ENCODE assay signal across 1 cellular context in genomic region chr12:117155278-117156060, GRCh38.
TF ChIP-seq lines count a peak whose summit lies in the region.

No MANE protein-coding gene starts in this region.

TF ChIP-seq in HepG2, 621 proteins besides CTCF, POLR2A, EP300 and RAD21 (continued from another document and continues in another):
- no peak for TF ChIP-seq ZNF616 (CRISPR knock-in tag; IDR thresholded peaks at IDR 0.05; ENCODE audit: low read depth)
- peak; percentile 94 for TF ChIP-seq PBX2 (CRISPR knock-in tag; IDR thresholded peaks at IDR 0.05)
- no peak for TF ChIP-seq SCMH1 (CRISPR knock-in tag; IDR thresholded peaks at IDR 0.05; ENCODE audit: borderline replicate concordance)
- 0 out of 2 replicates have a peak, but pooled peaks have one; percentile 33 for TF ChIP-seq ZNF142 (CRISPR knock-in tag; IDR thresholded peaks at IDR 0.05)
- TF ChIP-seq CREM (IDR thresholded peaks at IDR 0.05), result no peak
- no peak for TF ChIP-seq CREM (CRISPR knock-in tag; IDR thresholded peaks at IDR 0.05)
- TF ChIP-seq TEAD2 (CRISPR knock-in tag; IDR thresholded peaks at IDR 0.05), result no peak
- no peak for TF ChIP-seq EHMT2 (IDR thresholded peaks at IDR 0.05; ENCODE audit: borderline replicate concordance, low read depth, low read length)
- TF ChIP-seq ZNF740 (CRISPR knock-in tag; IDR thresholded peaks at IDR 0.05), result no peak
- no peak for TF ChIP-seq DPF2 (CRISPR knock-in tag; IDR thresholded peaks at IDR 0.05; ENCODE audit: borderline replicate concordance, low read depth)
- no peak for TF ChIP-seq ZNF431 (CRISPR knock-in tag; IDR thresholded peaks at IDR 0.05; ENCODE audit: borderline replicate concordance, low read depth)
- TF ChIP-seq ZBTB21 (CRISPR knock-in tag; IDR thresholded peaks at IDR 0.05), result no peak
- no peak for TF ChIP-seq FOXO1 (CRISPR knock-in tag; IDR thresholded peaks at IDR 0.05)
- no peak for TF ChIP-seq ZNF382 (CRISPR knock-in tag; IDR thresholded peaks at IDR 0.05; ENCODE audit: borderline replicate concordance)
- no peak for TF ChIP-seq HCFC1 (IDR thresholded peaks at IDR 0.05; ENCODE audit: low read depth, low read length)
- TF ChIP-seq, protein P1, sequence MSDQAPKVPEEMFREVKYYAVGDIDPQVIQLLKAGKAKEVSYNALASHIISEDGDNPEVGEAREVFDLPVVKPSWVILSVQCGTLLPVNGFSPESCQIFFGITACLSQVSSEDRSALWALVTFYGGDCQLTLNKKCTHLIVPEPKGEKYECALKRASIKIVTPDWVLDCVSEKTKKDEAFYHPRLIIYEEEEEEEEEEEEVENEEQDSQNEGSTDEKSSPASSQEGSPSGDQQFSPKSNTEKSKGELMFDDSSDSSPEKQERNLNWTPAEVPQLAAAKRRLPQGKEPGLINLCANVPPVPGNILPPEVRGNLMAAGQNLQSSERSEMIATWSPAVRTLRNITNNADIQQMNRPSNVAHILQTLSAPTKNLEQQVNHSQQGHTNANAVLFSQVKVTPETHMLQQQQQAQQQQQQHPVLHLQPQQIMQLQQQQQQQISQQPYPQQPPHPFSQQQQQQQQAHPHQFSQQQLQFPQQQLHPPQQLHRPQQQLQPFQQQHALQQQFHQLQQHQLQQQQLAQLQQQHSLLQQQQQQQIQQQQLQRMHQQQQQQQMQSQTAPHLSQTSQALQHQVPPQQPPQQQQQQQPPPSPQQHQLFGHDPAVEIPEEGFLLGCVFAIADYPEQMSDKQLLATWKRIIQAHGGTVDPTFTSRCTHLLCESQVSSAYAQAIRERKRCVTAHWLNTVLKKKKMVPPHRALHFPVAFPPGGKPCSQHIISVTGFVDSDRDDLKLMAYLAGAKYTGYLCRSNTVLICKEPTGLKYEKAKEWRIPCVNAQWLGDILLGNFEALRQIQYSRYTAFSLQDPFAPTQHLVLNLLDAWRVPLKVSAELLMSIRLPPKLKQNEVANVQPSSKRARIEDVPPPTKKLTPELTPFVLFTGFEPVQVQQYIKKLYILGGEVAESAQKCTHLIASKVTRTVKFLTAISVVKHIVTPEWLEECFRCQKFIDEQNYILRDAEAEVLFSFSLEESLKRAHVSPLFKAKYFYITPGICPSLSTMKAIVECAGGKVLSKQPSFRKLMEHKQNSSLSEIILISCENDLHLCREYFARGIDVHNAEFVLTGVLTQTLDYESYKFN (CRISPR knock-in tag; conservative IDR thresholded peaks at IDR 0.05), result peak; percentile 78
- TF ChIP-seq SYNCRIP (IDR thresholded peaks at IDR 0.05; ENCODE audit: insufficient read depth, low read depth, low read length), result no peak
- TF ChIP-seq ZNF275 (CRISPR knock-in tag; IDR thresholded peaks at IDR 0.05; ENCODE audit: borderline replicate concordance), result no peak
- no peak for TF ChIP-seq ATM (IDR thresholded peaks at IDR 0.05; ENCODE audit: borderline replicate concordance)
- TF ChIP-seq ELF4 (CRISPR knock-in tag; IDR thresholded peaks at IDR 0.05; ENCODE audit: borderline replicate concordance), result no peak
- TF ChIP-seq ISL2 (CRISPR knock-in tag; IDR thresholded peaks at IDR 0.05), result peak; percentile 64
- no peak for TF ChIP-seq ZNF577 (CRISPR knock-in tag; IDR thresholded peaks at IDR 0.05; ENCODE audit: borderline replicate concordance, low read depth)
- TF ChIP-seq ARNTL (CRISPR knock-in tag; IDR thresholded peaks at IDR 0.05), result no peak
- TF ChIP-seq, protein P2, sequence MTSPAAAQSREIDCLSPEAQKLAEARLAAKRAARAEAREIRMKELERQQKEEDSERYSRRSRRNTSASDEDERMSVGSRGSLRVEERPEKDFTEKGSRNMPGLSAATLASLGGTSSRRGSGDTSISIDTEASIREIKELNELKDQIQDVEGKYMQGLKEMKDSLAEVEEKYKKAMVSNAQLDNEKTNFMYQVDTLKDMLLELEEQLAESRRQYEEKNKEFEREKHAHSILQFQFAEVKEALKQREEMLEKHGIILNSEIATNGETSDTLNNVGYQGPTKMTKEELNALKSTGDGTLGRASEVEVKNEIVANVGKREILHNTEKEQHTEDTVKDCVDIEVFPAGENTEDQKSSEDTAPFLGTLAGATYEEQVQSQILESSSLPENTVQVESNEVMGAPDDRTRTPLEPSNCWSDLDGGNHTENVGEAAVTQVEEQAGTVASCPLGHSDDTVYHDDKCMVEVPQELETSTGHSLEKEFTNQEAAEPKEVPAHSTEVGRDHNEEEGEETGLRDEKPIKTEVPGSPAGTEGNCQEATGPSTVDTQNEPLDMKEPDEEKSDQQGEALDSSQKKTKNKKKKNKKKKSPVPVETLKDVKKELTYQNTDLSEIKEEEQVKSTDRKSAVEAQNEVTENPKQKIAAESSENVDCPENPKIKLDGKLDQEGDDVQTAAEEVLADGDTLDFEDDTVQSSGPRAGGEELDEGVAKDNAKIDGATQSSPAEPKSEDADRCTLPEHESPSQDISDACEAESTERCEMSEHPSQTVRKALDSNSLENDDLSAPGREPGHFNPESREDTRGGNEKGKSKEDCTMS (CRISPR knock-in tag; conservative IDR thresholded peaks at IDR 0.05), result no peak
- TF ChIP-seq ZBTB42 (CRISPR knock-in tag; IDR thresholded peaks at IDR 0.05), result no peak
- TF ChIP-seq ZNF296 (CRISPR knock-in tag; conservative IDR thresholded peaks at IDR 0.05), result no peak
- TF ChIP-seq REL (CRISPR knock-in tag; conservative IDR thresholded peaks at IDR 0.05), result no peak
- no peak for TF ChIP-seq RNF2 (conservative IDR thresholded peaks at IDR 0.05; ENCODE audit: low read depth)
- TF ChIP-seq NFRKB (IDR thresholded peaks at IDR 0.05), result no peak
- no peak for TF ChIP-seq CHCHD3 (CRISPR knock-in tag; IDR thresholded peaks at IDR 0.05)
- TF ChIP-seq GFI1 (CRISPR knock-in tag; IDR thresholded peaks at IDR 0.05; ENCODE audit: borderline replicate concordance), result no peak
- TF ChIP-seq ZNF557 (CRISPR knock-in tag; IDR thresholded peaks at IDR 0.05), result no peak
- TF ChIP-seq ZNF432 (CRISPR knock-in tag; IDR thresholded peaks at IDR 0.05; ENCODE audit: borderline replicate concordance), result no peak
- TF ChIP-seq MAX (IDR thresholded peaks at IDR 0.05), result no peak
- no peak for TF ChIP-seq ZBTB43 (CRISPR knock-in tag; conservative IDR thresholded peaks at IDR 0.05)
- TF ChIP-seq NFATC3 (CRISPR knock-in tag; IDR thresholded peaks at IDR 0.05), result no peak
- TF ChIP-seq ZNF800 (CRISPR knock-in tag; IDR thresholded peaks at IDR 0.05), result no peak
- peak; percentile 44; the same call in 1 of the 2 replicates for TF ChIP-seq DRAP1 (CRISPR knock-in tag; IDR thresholded peaks at IDR 0.05)
- TF ChIP-seq RARA (CRISPR knock-in tag; IDR thresholded peaks at IDR 0.05), result no peak
- TF ChIP-seq ASH2L (IDR thresholded peaks at IDR 0.05; ENCODE audit: insufficient read length, low read depth, low read length), result no peak
- peak; percentile 79 for TF ChIP-seq ZNF501 (CRISPR knock-in tag; IDR thresholded peaks at IDR 0.05)
- peak; percentile 53 for TF ChIP-seq HNRNPLL (IDR thresholded peaks at IDR 0.05; ENCODE audit: low read depth, low read length, poor library complexity, severe bottlenecking)
- no peak for TF ChIP-seq CBX2 (IDR thresholded peaks at IDR 0.05; ENCODE audit: low read depth, low read length)
- TF ChIP-seq CBX2 (CRISPR knock-in tag; IDR thresholded peaks at IDR 0.05; ENCODE audit: low read depth), result no peak
